25 cellular contexts compared by ENCODE assay signal in genomic region chr4:185564355-185564754, GRCh38. TPM values are rescaled to one million over a fixed set of nuclear protein-coding genes. Genes with fewer than 3 reads are reported as not detected.
DNase-seq lines count a peak whose midpoint lies in the region; ATAC-seq, FAIRE-seq and TF ChIP-seq lines count a peak whose summit lies in the region.
"Had no signal": no experiment of that assay in that cellular context is flagged by ENCODE, and none has a peak within 500 bp of the region (broad histone marks: within the 10 kb centered on the region; RNA-seq: fewer than 3 reads in every experiment).

No MANE protein-coding gene starts in this region.

- POLR2A ChIA-PET in K562 (lab: Yijun Ruan, JAX), result interaction anchor here (0.7 kb wide), 1 partner anchor 9 kb away, joined by 4 read pairs; no protein-coding TSS in a partner anchor
- POLR2A ChIA-PET in activated CD8-positive, alpha-beta T cell treated with anti-CD3 and anti-CD28 coated beads for 36 hours (lab: Charles Lee), result interaction anchor here (0.9 kb wide), 1 partner anchor 888 kb away, joined by 5 read pairs; no protein-coding TSS in a partner anchor

- TF ChIP-seq POLR2A in K562 (conservative IDR thresholded peaks at IDR 0.05) (no peak), esophagus muscularis mucosa (IDR thresholded peaks at IDR 0.05; ENCODE audit: low read depth) (no peak), sigmoid colon (IDR thresholded peaks at IDR 0.05) (no peak), transverse colon (IDR thresholded peaks at IDR 0.05) (no peak)

- no peaks in the 10 kb centered on the region for H4K20me1 ChIP-seq in K562 (replicated peaks; ENCODE audit: control insufficient read depth, insufficient read depth, low read length)
- H4K20me1 ChIP-seq: BLaER1 treated with 17β-estradiol and CSF1 and Interleukin-3, amounts not matched to agents 10 nM and 100 nM had no signal

- WGBS in K562 (ENCODE audit: insufficient coverage, low coverage, missing lambda C conversion rate), result 17% methylated on average over 2 of the region's 2 CpGs
- WGBS in esophagus muscularis mucosa, result 90% methylated on average over 2 of the region's 2 CpGs
- 90 to 95% methylated on average over 2 of the region's 2 CpGs for whole genome bisulfite sequencing in sigmoid colon, 2 donors
- WGBS in transverse colon (ENCODE audit: low coverage in 1 of 2), 2 donors, result 71 to 79% methylated on average over 2 of the region's 2 CpGs

- H2AFZ ChIP-seq in K562 (ENCODE audit: low read depth, low read length), result no peak overlapping the region
- H2AFZ ChIP-seq: GM23338 had no signal

- H3K4me1 ChIP-seq in K562 (replicated peaks in 1 of 2; ENCODE audit: control insufficient read depth in 2 of 2, insufficient read depth in 2 of 2, low read length in 2 of 2), result peaks cover 0 to 19% of the 10 kb centered on the region in 2 experiments; a peak in 4 of 5 replicates
- H3K4me1 ChIP-seq in esophagus muscularis mucosa, result peaks cover 33 to 73% (median 63%) of the 10 kb centered on the region in 4 donors
- peaks cover 0 to 68% (median 62%) of the 10 kb centered on the region in 4 donors for H3K4me1 ChIP-seq in sigmoid colon
- H3K4me1 ChIP-seq in transverse colon, result peaks cover 0 to 30% (median 18%) of the 10 kb centered on the region in 4 donors

- ATAC-seq in K562, result no peak
- no peak for ATAC-seq in activated CD8-positive, alpha-beta T cell treated with anti-CD3 and anti-CD28 coated beads for 36 hours
- ATAC-seq: A549, GM23338, HCT116 had no signal

- H3K36me3 Mint-ChIP-seq in activated CD8-positive, alpha-beta T cell treated with anti-CD3 and anti-CD28 coated beads for 36 hours (ENCODE audit: low read depth), result no peaks in the 10 kb centered on the region
- H3K36me3 Mint-ChIP-seq: CD14-positive monocyte; CD8-positive, alpha-beta memory T cell had no signal

- no peaks in the 10 kb centered on the region for H3K36me3 ChIP-seq in K562 (ENCODE audit: control insufficient read depth, insufficient read depth, low read length)
- H3K36me3 ChIP-seq in esophagus muscularis mucosa, result no peaks in the 10 kb centered on the region
- H3K36me3 ChIP-seq in sigmoid colon, result no peaks in the 10 kb centered on the region
- no peaks in the 10 kb centered on the region for H3K36me3 ChIP-seq in transverse colon
- H3K36me3 ChIP-seq: BE2C; BLaER1 treated with 17β-estradiol and CSF1 and Interleukin-3, amounts not matched to agents 10 nM and 100 nM had no signal

- no TSS peak for BruUV-seq in K562 (replicated peaks; lab: Mats Ljungman, UMichigan)

- CTCF ChIA-PET in K562 (lab: Yijun Ruan, JAX; ENCODE audit: low intra/inter-chr PET ratio), result no interaction called here
- CTCF ChIA-PET in activated CD8-positive, alpha-beta T cell treated with anti-CD3 and anti-CD28 coated beads for 36 hours (lab: Charles Lee), result no interaction called here

- no peaks in the 10 kb centered on the region for H3K79me2 ChIP-seq in K562 (ENCODE audit: control insufficient read depth, insufficient read depth, low read length)

- TF ChIP-seq RAD21 in K562 (CRISPR knock-in tag; conservative IDR thresholded peaks at IDR 0.05 in 1 of 2, IDR thresholded peaks at IDR 0.05 in 1 of 2), result no peak

- no peaks in the 10 kb centered on the region for H3K9me1 ChIP-seq in K562 (ENCODE audit: control insufficient read depth, insufficient read depth, low read length)

- TF ChIP-seq CTCF in K562 (IDR thresholded peaks at IDR 0.05 in 2 of 3, conservative IDR thresholded peaks at IDR 0.05 in 1 of 3; ENCODE audit: insufficient read depth in 2 of 3, low read depth in 1 of 3, low read length in 3 of 3), result no peak
- TF ChIP-seq CTCF in esophagus muscularis mucosa (IDR thresholded peaks at IDR 0.05), result no peak
- no peak for TF ChIP-seq CTCF in sigmoid colon (IDR thresholded peaks at IDR 0.05)
- no peak for TF ChIP-seq CTCF in transverse colon (IDR thresholded peaks at IDR 0.05)
- no peak for TF ChIP-seq CTCF in activated CD8-positive, alpha-beta T cell treated with anti-CD3 and anti-CD28 coated beads for 36 hours (IDR thresholded peaks at IDR 0.05)

- no peak for TF ChIP-seq EP300 in K562 (IDR thresholded peaks at IDR 0.05; ENCODE audit: low read length)
- no peak for TF ChIP-seq EP300 in esophagus muscularis mucosa (IDR thresholded peaks at IDR 0.05)
- peak in 3 of 4 donors; percentile 16 to 51 (median 30) for TF ChIP-seq EP300 in sigmoid colon (IDR thresholded peaks at IDR 0.05)
- TF ChIP-seq EP300 in transverse colon (IDR thresholded peaks at IDR 0.05; ENCODE audit: low read depth), result no peak

- H3K27me3 Mint-ChIP-seq in activated CD8-positive, alpha-beta T cell treated with anti-CD3 and anti-CD28 coated beads for 36 hours, result peaks cover 3% of the 10 kb centered on the region

- H3K9ac ChIP-seq in K562 (ENCODE audit: insufficient read depth in 1 of 2, low read depth in 2 of 2, low read length in 2 of 2), result no peak overlapping the region
- H3K9ac ChIP-seq: BLaER1 treated with 17β-estradiol and CSF1 and Interleukin-3, amounts not matched to agents 10 nM and 100 nM had no signal

- no peaks in the 10 kb centered on the region for H3K4me1 Mint-ChIP-seq in activated CD8-positive, alpha-beta T cell treated with anti-CD3 and anti-CD28 coated beads for 36 hours (ENCODE audit: low read depth)
- H3K4me1 Mint-ChIP-seq: CD14-positive monocyte; CD8-positive, alpha-beta memory T cell had no signal

- intact Hi-C loops in K562 (cut with micrococcal nuclease), result no loop called here
- intact Hi-C loops in esophagus muscularis mucosa (cut with DNase I), result no loop called here
- intact Hi-C loops in sigmoid colon (cut with DNase I), result no loop called here
- intact Hi-C loops in transverse colon (cut with DNase I; ENCODE audit: low total_unique reads), result no loop called here
- intact Hi-C loops in activated CD8-positive, alpha-beta T cell treated with anti-CD3 and anti-CD28 coated beads for 36 hours (cut with micrococcal nuclease), result no loop called here
- intact Hi-C loops in posterior vena cava (cut with DNase I), result no loop called here

- H3K27ac Mint-ChIP-seq in activated CD8-positive, alpha-beta T cell treated with anti-CD3 and anti-CD28 coated beads for 36 hours, result no peak overlapping the region
- H3K27ac Mint-ChIP-seq: CD14-positive monocyte; CD4-positive, alpha-beta T cell; CD8-positive, alpha-beta memory T cell; GM23338; H9 had no signal

- no peaks in the 10 kb centered on the region for H3K9me3 Mint-ChIP-seq in activated CD8-positive, alpha-beta T cell treated with anti-CD3 and anti-CD28 coated beads for 36 hours

- H3K4me2 ChIP-seq in K562 (ENCODE audit: insufficient read depth, low read length), result no peak overlapping the region
- H3K4me2 ChIP-seq: A549; BLaER1 treated with 17β-estradiol and CSF1 and Interleukin-3, amounts not matched to agents 10 nM and 100 nM; GM23338 had no signal

- H3K27ac ChIP-seq in K562 (ENCODE audit: extremely low read depth, low read depth, low read length), result no peak overlapping the region
- peak overlapping the region; percentile 13 to 91 (median 75) for H3K27ac ChIP-seq in esophagus muscularis mucosa (replicated peaks in 1 of 4)
- peak overlapping the region in 3 of 4 donors; percentile 71 to 91 (median 86) for H3K27ac ChIP-seq in sigmoid colon
- H3K27ac ChIP-seq in transverse colon, result peak overlapping the region in 3 of 4 donors; percentile 26 to 86 (median 28)
- H3K27ac ChIP-seq: A549; BLaER1 treated with 17β-estradiol and CSF1 and Interleukin-3, amounts not matched to agents 10 nM and 100 nM had no signal

- DNase-seq in K562 (ENCODE audit: extremely low read depth in 1 of 4, low spot score in 3 of 4) (no peak), esophagus muscularis mucosa (ENCODE audit: extremely low spot score) (no peak), sigmoid colon (no peak), transverse colon (no peak), pons (ENCODE audit: low spot score) (no peak), posterior vena cava (ENCODE audit: low spot score) (no peak)
- DNase-seq in activated CD8-positive, alpha-beta T cell treated with anti-CD3 and anti-CD28 coated beads for 36 hours, result no peak
- DNase-seq: 8988T; ACHN; AML-193; BE2C; Calu3; CD4-positive, alpha-beta T cell; CD8-positive, alpha-beta memory T cell; DMS53; DMS79 treated with DMSO at 0.1 percent for 48 hours; GF-D8; H9 had no signal

- H3K9me3 ChIP-seq in K562 (replicated peaks; ENCODE audit: control insufficient read depth, insufficient read depth, low read depth, low read length) (no peaks in the 10 kb centered on the region), esophagus muscularis mucosa (no peaks in the 10 kb centered on the region), sigmoid colon (no peaks in the 10 kb centered on the region), transverse colon (no peaks in the 10 kb centered on the region)
- H3K9me3 ChIP-seq: A549, BE2C had no signal

- H3K4me3 ChIP-seq in K562 (no peak overlapping the region), esophagus muscularis mucosa (no peak overlapping the region), sigmoid colon (no peak overlapping the region), transverse colon (no peak overlapping the region)
- H3K4me3 ChIP-seq: A549; BLaER1 treated with 17β-estradiol and CSF1 and Interleukin-3, amounts not matched to agents 10 nM and 100 nM; GM23338 had no signal

- no peak overlapping the region for H3K4me3 Mint-ChIP-seq in activated CD8-positive, alpha-beta T cell treated with anti-CD3 and anti-CD28 coated beads for 36 hours
- H3K4me3 Mint-ChIP-seq: CD14-positive monocyte; CD4-positive, alpha-beta T cell; CD8-positive, alpha-beta memory T cell; GM23338; H9 had no signal

- FAIRE-seq in K562 (lab: Jason Lieb, UNC), result peak; percentile 6
- FAIRE-seq: A549, GM12891, GM18507 had no signal

- in situ Hi-C loops in K562 (cut with MboI) (no loop called here), transverse colon (cut with MboI; ENCODE audit: low pct_ligation_motif_present in 1 of 4, low pct_unique_long_range_greater_than_20kb in 1 of 4, low sequenced_read_pairs in 3 of 4) (no loop called here)

- peaks cover 0 to 4% of the 10 kb centered on the region in 2 experiments; a peak in 1 of 5 replicates for H3K27me3 ChIP-seq in K562 (ENCODE audit: control insufficient read depth in 2 of 2, insufficient read depth in 2 of 2, low read length in 2 of 2)
- no peaks in the 10 kb centered on the region for H3K27me3 ChIP-seq in esophagus muscularis mucosa
- no peaks in the 10 kb centered on the region for H3K27me3 ChIP-seq in sigmoid colon
- H3K27me3 ChIP-seq in transverse colon, result no peaks in the 10 kb centered on the region
- H3K27me3 ChIP-seq: BE2C; BLaER1 treated with 17β-estradiol and CSF1 and Interleukin-3, amounts not matched to agents 10 nM and 100 nM had no signal

RNA-seq across cellular contexts. Expression of gene PDLIM3, which starts 29.0 kb away (rescaled TPM):
- not detected in 2 replicates for total RNA-seq in K562 (2011; cell fraction: chromatin; rRNA removed; ENCODE audit: low replicate concordance)
- total RNA-seq in K562 (2011; cell fraction: nucleolus; rRNA removed), result not detected in 2 replicates
- not detected in 2 replicates for total RNA-seq in K562 (2011; cell fraction: nucleoplasm; rRNA removed)
- total RNA-seq in K562 (2014; rRNA removed) (0.12 TPM in 1 of 2 replicates, not detected in the other), K562 (2014; rRNA removed; fragmentation: Illumina TruSeq; extraction: Trizol) (not detected in 2 replicates), K562 (2015; rRNA removed; fragmentation: Illumina TruSeq; extraction: Trizol) (not detected in 2 replicates), K562 (2021) (not detected in 2 replicates), esophagus muscularis mucosa (1,000 to 10,000 TPM; 1,279 to 2,098 (median 1,627) TPM), sigmoid colon (100 to 1,000 TPM; 568 to 907 (median 820) TPM), transverse colon (100 to 1,000 TPM in 2 of 4 donors, 10 to 100 TPM in 2; 81.9 to 209 (median 115) TPM), posterior vena cava (100 to 1,000 TPM; 447 to 540 TPM)
- polyA plus RNA-seq in K562 (2011; rRNA removed) (not detected in 2 replicates), K562 (2014; fragmentation: Illumina TruSeq; extraction: Trizol) (not detected in 2 replicates), K562 (2014; fragmentation: Nextera tagmentation; extraction: Ambion mirVana) (under 1 TPM in 1 of 2 experiments, not detected in 1; 0.06 TPM), K562 (2014; rRNA removed) (not detected in 2 replicates), sigmoid colon (10 to 100 TPM in 2 of 3 donors, 1 to 10 TPM in 1; 7.9 to 24.5 (median 17.4) TPM)
- polyA plus RNA-seq in K562 (2011; cell fraction: cytosol; rRNA removed), result not detected in 2 replicates
- not detected in 2 replicates for polyA plus RNA-seq in K562 (2011; cell fraction: nucleus; rRNA removed)
- polyA plus RNA-seq in K562 (2012), result 0.04 and 0.14 TPM in 2 replicates
- not detected in 2 replicates for polyA minus RNA-seq in K562 (2011; rRNA and poly(A)+ RNA removed)
- polyA minus RNA-seq in K562 (2011; cell fraction: cytosol; rRNA and poly(A)+ RNA removed), result not detected in 2 replicates
- polyA minus RNA-seq in K562 (2011; cell fraction: nucleus; rRNA and poly(A)+ RNA removed), result not detected in 2 replicates
- not detected for total RNA-seq in activated CD8-positive, alpha-beta T cell treated with anti-CD3 and anti-CD28 coated beads for 36 hours
- total RNA-seq: CD4-positive, alpha-beta T cell; CD8-positive, alpha-beta memory T cell had no signal
- polyA plus RNA-seq: CD14-positive monocyte; CD8-positive, alpha-beta memory T cell had no signal

Comparison
In these comparisons a context has a peak if more than half of its experiments do, and no peak if none do; other contexts are left out.
1. RNA of gene PDLIM3, which starts 29.0 kb away (total RNA-seq): 1,279 to 2,098 TPM in esophagus muscularis mucosa, 568 to 907 TPM in sigmoid colon, 447 to 540 TPM in posterior vena cava and 81.9 to 209 TPM in transverse colon; 0.12 TPM in K562 and not detected in activated CD8-positive, alpha-beta T cell treated with anti-CD3 and anti-CD28 coated beads for 36 hours; every median in the first group is over 10 times any median in the second.